8 cellular contexts compared by ENCODE assay signal in genomic region chr22:29306175-29306829, GRCh38. TPM values are rescaled to one million over a fixed set of nuclear protein-coding genes. Genes with fewer than 3 reads are reported as not detected.
A peak's percentile ranks its signal among the peaks of the same experiment; 100 is the strongest.
DNase-seq lines count a peak whose midpoint lies in the region; ATAC-seq and TF ChIP-seq lines count a peak whose summit lies in the region.

Gene GAS2L1, plus strand, starts transcription at chr22:29306650. Its CDS starts 1,456 bp downstream, at chr22:29308106.

- H3K36me3 ChIP-seq in ACC112 (ENCODE audit: insufficient read depth, low read length), result no peaks in the 10 kb centered on the region
- H3K36me3 ChIP-seq in subcutaneous abdominal adipose tissue (ENCODE audit: control insufficient read depth in 5 of 5, insufficient read depth in 5 of 5, low read length in 5 of 5), result peaks cover 0 to 4% (median under 1%) of the 10 kb centered on the region in 5 donors

- no peaks in the 10 kb centered on the region for H3K9me3 ChIP-seq in subcutaneous abdominal adipose tissue (ENCODE audit: control insufficient read depth in 5 of 5, low read length in 5 of 5)

- H3K27me3 ChIP-seq in ACC112 (ENCODE audit: insufficient read depth, low read length) (no peaks in the 10 kb centered on the region), subcutaneous abdominal adipose tissue (ENCODE audit: control insufficient read depth in 5 of 5, insufficient read depth in 4 of 5, low read length in 5 of 5) (peaks cover 0 to 3% (median 0%) of the 10 kb centered on the region in 5 donors)

- peak; percentile 63 for TF ChIP-seq CTCF in GM10248 (IDR thresholded peaks at IDR 0.05; ENCODE audit: control extremely low read depth, extremely low read depth, low read depth, missing control alignments)
- peak; percentile 57 for TF ChIP-seq CTCF in epithelial cell of proximal tubule (conservative IDR thresholded peaks at IDR 0.05; ENCODE audit: low read depth, low read length)

- H3K4me1 ChIP-seq in ACC112 (ENCODE audit: control insufficient read depth, insufficient read depth, low read length, unreplicated experiment) (peaks cover 14% of the 10 kb centered on the region), subcutaneous abdominal adipose tissue (ENCODE audit: control insufficient read depth in 5 of 5, insufficient read depth in 5 of 5, low read length in 5 of 5) (peaks cover 16 to 66% (median 60%) of the 10 kb centered on the region in 5 donors)

- H3K4me3 ChIP-seq in ACC112 (ENCODE audit: low read depth, low read length) (peak within 1 kb of the TSS; percentile 79), epithelial cell of proximal tubule (ENCODE audit: low read depth, low read length) (peak within 1 kb of the TSS; percentile 92), subcutaneous abdominal adipose tissue (ENCODE audit: low read depth in 1 of 5, low read length in 5 of 5) (peak within 1 kb of the TSS; percentile 84 to 89 (median 86))

- DNase-seq in GM10248 (ENCODE audit: extremely low spot score) (peak; percentile 70), NCI-H226 (peak; percentile 57), epithelial cell of proximal tubule (ENCODE audit: low read depth) (no peak), mesenteric fat pad (ENCODE audit: low spot score) (peak; percentile 93)
- peak; percentile 75 for DNase-seq in activated CD8-positive, alpha-beta memory T cell treated with anti-CD3 and anti-CD28 coated beads for 24 hours

- H3K79me2 ChIP-seq in ACC112 (ENCODE audit: control insufficient read depth, insufficient read depth, low read length, unreplicated experiment), result no peaks in the 10 kb centered on the region

- H3K27ac ChIP-seq in ACC112 (ENCODE audit: low read depth, low read length), result peak within 1 kb of the TSS; percentile 46
- H3K27ac ChIP-seq in subcutaneous abdominal adipose tissue (ENCODE audit: low read depth, low read length), result peak within 1 kb of the TSS; percentile 67

- CTCF ChIA-PET in GM10248 (lab: Yijun Ruan, JAX), result interaction anchor here (1.0 to 2.5 kb wide), 5 partner anchors 11 to 29 kb away, joined by 3 to 5 read pairs (median 3); no protein-coding TSS in a partner anchor

- H2AFZ ChIP-seq in ACC112 (ENCODE audit: low read length, unreplicated experiment), result peak within 1 kb of the TSS; percentile 82

- POLR2A ChIA-PET in GM10248 (lab: Yijun Ruan, JAX), result no interaction called here

- ATAC-seq in HG02981 (IDR thresholded peaks at IDR 0.05; ENCODE audit: unreplicated experiment), result no peak

- H3K9ac ChIP-seq in subcutaneous abdominal adipose tissue (ENCODE audit: low read length in 5 of 5), result peak within 1 kb of the TSS in 4 of 5 donors; percentile 66 to 85 (median 76)

RNA-seq across cellular contexts. Expression of gene GAS2L1, which starts in this region (rescaled TPM):
- total RNA-seq in epithelial cell of proximal tubule (31.4 and 34.9 TPM in 2 replicates), mesenteric fat pad (36.2 TPM)
